9 cellular contexts compared by ENCODE assay signal in the genomic region with DNA sequence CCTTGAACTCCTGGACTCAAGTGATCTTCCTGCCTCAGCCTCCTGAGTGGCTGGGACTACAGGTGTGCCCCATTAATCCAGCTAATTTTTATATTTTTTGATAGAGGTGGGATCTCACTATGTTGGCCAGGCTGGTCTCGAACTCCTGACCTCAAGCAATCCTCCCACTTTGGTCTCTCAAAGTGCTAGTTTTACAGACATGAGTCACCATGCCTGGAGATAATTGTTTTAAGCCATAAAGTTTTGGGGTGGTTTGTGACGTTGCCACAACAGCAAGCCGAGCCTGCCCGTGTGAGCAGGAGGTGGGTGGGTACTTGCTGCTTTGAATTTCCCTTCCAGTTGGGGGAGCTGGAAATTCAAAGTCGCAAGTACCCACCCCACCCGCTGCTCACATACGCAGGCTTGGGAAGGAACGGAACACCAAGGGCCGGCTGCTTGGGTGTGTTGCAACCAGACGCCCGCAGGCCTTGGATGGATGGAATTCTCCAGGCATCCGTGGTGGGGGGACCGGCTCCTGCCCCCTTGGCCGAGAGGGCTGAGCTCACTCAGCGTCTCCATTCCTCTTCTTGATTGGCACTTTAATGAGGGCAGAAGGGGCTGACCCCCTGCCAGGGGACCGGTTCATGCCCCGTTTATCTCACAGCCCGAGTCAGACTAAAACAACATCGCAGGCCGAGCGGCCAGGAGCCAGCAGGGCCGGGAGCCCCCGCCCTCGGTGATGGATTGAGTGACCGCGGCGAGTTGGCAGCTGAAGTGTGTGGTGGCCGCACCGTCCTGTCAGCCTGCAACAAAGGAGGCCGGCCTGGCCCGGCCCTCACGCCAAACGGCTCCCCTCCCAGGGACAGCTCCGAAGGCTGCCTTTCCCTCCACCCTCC.
DNase-seq lines count a peak whose midpoint lies in the region; ATAC-seq, FAIRE-seq and TF ChIP-seq lines count a peak whose summit lies in the region.
"Had no signal": no experiment of that assay in that cellular context is flagged by ENCODE, and none has a peak within 500 bp of the region (broad histone marks: within the 10 kb centered on the region; RNA-seq: fewer than 3 reads in every experiment).

No MANE protein-coding gene starts in this region.

- peak overlapping the region; percentile 48 for H3K4me2 ChIP-seq in A549

- FAIRE-seq in A549 (lab: Jason Lieb, UNC), result no peak

- CTCF ChIA-PET in A549 (lab: Yijun Ruan, JAX), result interaction anchor here (1.1 kb wide), 1 partner anchor 10 kb away, joined by 3 read pairs; no protein-coding TSS in a partner anchor

- TF ChIP-seq POLR2A in A549 (IDR thresholded peaks at IDR 0.05; ENCODE audit: low read length), result no peak

- H3K9me3 Mint-ChIP-seq in activated naive CD8-positive, alpha-beta T cell treated with anti-CD3 and anti-CD28 coated beads for 36 hours, result peaks cover 19% of the 10 kb centered on the region

- H3K27ac ChIP-seq in A549 (peak overlapping the region; percentile 80 to 92), foreskin keratinocyte (no peak overlapping the region)

- WGBS in A549 (ENCODE audit: missing lambda C conversion rate), result 65% methylated on average over 15 of the region's 34 CpGs

- no peaks in the 10 kb centered on the region for H3K36me3 ChIP-seq in NT2/D1 (ENCODE audit: insufficient read depth, insufficient read length, low read length)

- no peak overlapping the region for H3K4me3 ChIP-seq in A549
- H3K4me3 ChIP-seq in NT2/D1 (ENCODE audit: insufficient read length, low read depth), result peak overlapping the region; percentile 12

- TF ChIP-seq RAD21 in A549 (conservative IDR thresholded peaks at IDR 0.05 in 1 of 2, IDR thresholded peaks at IDR 0.05 in 1 of 2), result peak; percentile 32 to 36; a peak in 3 of 5 replicates

- H3K9me3 ChIP-seq in A549 (peaks cover 15% of the 10 kb centered on the region), NT2/D1 (ENCODE audit: insufficient read depth, low read length) (no peaks in the 10 kb centered on the region)

- H3K9ac ChIP-seq in NT2/D1 (ENCODE audit: insufficient read length, low read depth), result peak overlapping the region; percentile 42

- no peak overlapping the region for H3K4me3 Mint-ChIP-seq in activated naive CD8-positive, alpha-beta T cell treated with anti-CD3 and anti-CD28 coated beads for 36 hours

- peaks cover 23% of the 10 kb centered on the region for H3K36me3 Mint-ChIP-seq in activated naive CD8-positive, alpha-beta T cell treated with anti-CD3 and anti-CD28 coated beads for 36 hours

- TF ChIP-seq CTCF in A549 (IDR thresholded peaks at IDR 0.05), result no peak
- TF ChIP-seq CTCF in foreskin keratinocyte (conservative IDR thresholded peaks at IDR 0.05), result peak; percentile 32

- peaks cover 9% of the 10 kb centered on the region for H3K4me1 Mint-ChIP-seq in activated naive CD8-positive, alpha-beta T cell treated with anti-CD3 and anti-CD28 coated beads for 36 hours

- H3K4me1 ChIP-seq in A549 (peaks cover 19% of the 10 kb centered on the region), NT2/D1 (ENCODE audit: insufficient read depth, insufficient read length) (peaks cover 13% of the 10 kb centered on the region), foreskin keratinocyte (no peaks in the 10 kb centered on the region)

- H3K27ac Mint-ChIP-seq in activated naive CD8-positive, alpha-beta T cell treated with anti-CD3 and anti-CD28 coated beads for 36 hours, result no peak overlapping the region

- H3K27me3 ChIP-seq in NT2/D1 (ENCODE audit: insufficient read depth, insufficient read length) (no peaks in the 10 kb centered on the region), foreskin keratinocyte (peaks cover 63% of the 10 kb centered on the region)

- H3K27me3 Mint-ChIP-seq in activated naive CD8-positive, alpha-beta T cell treated with anti-CD3 and anti-CD28 coated beads for 36 hours, result no peaks in the 10 kb centered on the region

- TF ChIP-seq EP300 in A549 (IDR thresholded peaks at IDR 0.05), result peak; percentile 39 to 83; a peak in 2 of 5 replicates

- POLR2A ChIA-PET in A549 (lab: Yijun Ruan, JAX), result interaction anchor here (0.6 to 1.7 kb wide), 4 partner anchors 24 to 62 kb away, joined by 3 to 8 read pairs (median 7); no protein-coding TSS in a partner anchor

- ATAC-seq in A549, result peak; percentile 81 to 85
- ATAC-seq in foreskin keratinocyte, result peak; percentile 53
- ATAC-seq in GM18502 (IDR thresholded peaks at IDR 0.05; ENCODE audit: poor library complexity, unreplicated experiment), result no peak
- ATAC-seq in HG02938 (IDR thresholded peaks at IDR 0.05; ENCODE audit: unreplicated experiment), result no peak

- DNase-seq in A549 (ENCODE audit: low read depth in 1 of 2, low spot score in 1 of 2) (peak in 1 of 2 experiments; percentile 90), NT2/D1 (ENCODE audit: low read depth, low spot score) (no peak), foreskin keratinocyte (peak; percentile 10 to 20), myocyte (ENCODE audit: low read depth) (peak; percentile 76), HPDE6-E6E7 (ENCODE audit: extremely low spot score) (no peak)
- no peak for DNase-seq in activated naive CD8-positive, alpha-beta T cell treated with anti-CD3 and anti-CD28 coated beads for 36 hours
- DNase-seq: AML-193 had no signal

TF ChIP-seq in A549, 52 proteins besides CTCF, POLR2A, EP300 and RAD21 (continues in another document):
- TF ChIP-seq, protein P1, sequence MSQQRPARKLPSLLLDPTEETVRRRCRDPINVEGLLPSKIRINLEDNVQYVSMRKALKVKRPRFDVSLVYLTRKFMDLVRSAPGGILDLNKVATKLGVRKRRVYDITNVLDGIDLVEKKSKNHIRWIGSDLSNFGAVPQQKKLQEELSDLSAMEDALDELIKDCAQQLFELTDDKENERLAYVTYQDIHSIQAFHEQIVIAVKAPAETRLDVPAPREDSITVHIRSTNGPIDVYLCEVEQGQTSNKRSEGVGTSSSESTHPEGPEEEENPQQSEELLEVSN (IDR thresholded peaks at IDR 0.05; ENCODE audit: borderline replicate concordance, low read depth), result no peak
- TF ChIP-seq, protein P2, sequence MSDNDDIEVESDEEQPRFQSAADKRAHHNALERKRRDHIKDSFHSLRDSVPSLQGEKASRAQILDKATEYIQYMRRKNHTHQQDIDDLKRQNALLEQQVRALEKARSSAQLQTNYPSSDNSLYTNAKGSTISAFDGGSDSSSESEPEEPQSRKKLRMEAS (IDR thresholded peaks at IDR 0.05), result 0 out of 2 replicates have a peak, but pooled peaks have one; percentile 14
- no peak for TF ChIP-seq RCOR1 (IDR thresholded peaks at IDR 0.05; ENCODE audit: low read depth, low read length)
- TF ChIP-seq, protein P3, sequence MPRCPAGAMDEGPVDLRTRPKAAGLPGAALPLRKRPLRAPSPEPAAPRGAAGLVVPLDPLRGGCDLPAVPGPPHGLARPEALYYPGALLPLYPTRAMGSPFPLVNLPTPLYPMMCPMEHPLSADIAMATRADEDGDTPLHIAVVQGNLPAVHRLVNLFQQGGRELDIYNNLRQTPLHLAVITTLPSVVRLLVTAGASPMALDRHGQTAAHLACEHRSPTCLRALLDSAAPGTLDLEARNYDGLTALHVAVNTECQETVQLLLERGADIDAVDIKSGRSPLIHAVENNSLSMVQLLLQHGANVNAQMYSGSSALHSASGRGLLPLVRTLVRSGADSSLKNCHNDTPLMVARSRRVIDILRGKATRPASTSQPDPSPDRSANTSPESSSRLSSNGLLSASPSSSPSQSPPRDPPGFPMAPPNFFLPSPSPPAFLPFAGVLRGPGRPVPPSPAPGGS (IDR thresholded peaks at IDR 0.05), result no peak
- no peak for TF ChIP-seq TFCP2L1 (CRISPR knock-in tag; IDR thresholded peaks at IDR 0.05)
- TF ChIP-seq, protein P4, sequence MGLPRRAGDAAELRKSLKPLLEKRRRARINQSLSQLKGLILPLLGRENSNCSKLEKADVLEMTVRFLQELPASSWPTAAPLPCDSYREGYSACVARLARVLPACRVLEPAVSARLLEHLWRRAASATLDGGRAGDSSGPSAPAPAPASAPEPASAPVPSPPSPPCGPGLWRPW (IDR thresholded peaks at IDR 0.05), result no peak
- no peak for TF ChIP-seq HDAC2 (IDR thresholded peaks at IDR 0.05)
- peak in 1 of 2 experiments; percentile 38; a peak in 2 of 5 replicates for TF ChIP-seq JUN (IDR thresholded peaks at IDR 0.05)
- no peak for TF ChIP-seq NR3C1 (IDR thresholded peaks at IDR 0.05)
- no peak for TF ChIP-seq CHD2 (IDR thresholded peaks at IDR 0.05; ENCODE audit: low read length, partially characterized antibody)
- TF ChIP-seq FOXS1 (CRISPR knock-in tag; IDR thresholded peaks at IDR 0.05), result no peak
- TF ChIP-seq RNF2 (IDR thresholded peaks at IDR 0.05; ENCODE audit: borderline replicate concordance, low read depth), result no peak
- TF ChIP-seq EHF (CRISPR knock-in tag; IDR thresholded peaks at IDR 0.05), result no peak
- no peak for TF ChIP-seq REST (IDR thresholded peaks at IDR 0.05)

Comparison
In these comparisons a context has a peak if more than half of its experiments do, and no peak if none do; other contexts are left out.
1. ATAC-seq: peak in A549 (2 of 2) and foreskin keratinocyte (single experiment); none in GM18502 (single experiment) and HG02938 (single experiment).
2. DNase-seq: peak in foreskin keratinocyte (2 of 2) and myocyte (single experiment); none in NT2/D1 (single experiment), HPDE6-E6E7 (single experiment) and activated naive CD8-positive, alpha-beta T cell treated with anti-CD3 and anti-CD28 coated beads for 36 hours (single experiment).